ENCODE assay signal across 1 cellular context in genomic region chr14:69719501-69719951, GRCh38.
TF ChIP-seq lines count a peak whose summit lies in the region.

No MANE protein-coding gene starts in this region.

TF ChIP-seq in WTC11, 78 proteins besides CTCF, POLR2A, EP300 and RAD21 (continued from another document):
- TF ChIP-seq E2F4 (CRISPR knock-in tag; IDR thresholded peaks at IDR 0.05; ENCODE audit: borderline replicate concordance, low read depth) (no peak), ZNF121 (CRISPR knock-in tag; IDR thresholded peaks at IDR 0.05) (no peak)
TF ChIP-seq in WTC11: peak in this region for 0.
